Comparison of ENCODE assay signal across 6 cellular contexts in genomic region chr6:31020631-31021255, GRCh38. TPM values are rescaled to one million over a fixed set of nuclear protein-coding genes. Genes with fewer than 3 reads are reported as not detected.
"Had no signal": no experiment of that assay in that cellular context is flagged by ENCODE, and none has a peak within 500 bp of the region (broad histone marks: within the 10 kb centered on the region; RNA-seq: fewer than 3 reads in every experiment).

No MANE protein-coding gene starts in this region.

RNA-seq across cellular contexts. Expression of gene MUC22, which starts 10.5 kb away (rescaled TPM):
- total RNA-seq: activated CD4-positive, alpha-beta memory T cell treated with anti-CD3 and anti-CD28 coated beads, Interleukin-2, amount 10 ng/mL, durations not matched to agents 7 days and 5 days; activated CD8-positive, alpha-beta memory T cell treated with anti-CD3 and anti-CD28 coated beads, Interleukin-2, amount 10 ng/mL, durations not matched to agents 7 days and 5 days; OCI-LY7; PC-9; SK-MEL-5 had no signal

RNA-seq across cellular contexts. Expression of gene MUC21, which starts 37.2 kb away (rescaled TPM):
- total RNA-seq: activated CD4-positive, alpha-beta memory T cell treated with anti-CD3 and anti-CD28 coated beads, Interleukin-2, amount 10 ng/mL, durations not matched to agents 7 days and 5 days; activated CD8-positive, alpha-beta memory T cell treated with anti-CD3 and anti-CD28 coated beads, Interleukin-2, amount 10 ng/mL, durations not matched to agents 7 days and 5 days; OCI-LY7; Right ventricle myocardium inferior; SK-MEL-5 had no signal
